19 cellular contexts compared by ENCODE assay signal in genomic region chr12:123910057-123910456, GRCh38.
A peak's percentile ranks its signal among the peaks of the same experiment; 100 is the strongest.
DNase-seq lines count a peak whose midpoint lies in the region; ATAC-seq and TF ChIP-seq lines count a peak whose summit lies in the region.
"Had no signal": no experiment of that assay in that cellular context is flagged by ENCODE, and none has a peak within 500 bp of the region (broad histone marks: within the 10 kb centered on the region; RNA-seq: fewer than 3 reads in every experiment).

No MANE protein-coding gene starts in this region.

- TF ChIP-seq POLR2A in spleen (IDR thresholded peaks at IDR 0.05): no peak

- H3K4me1 ChIP-seq in mesodermal cell (ENCODE audit: control insufficient read depth, insufficient read depth, low read length, poor library complexity, severe bottlenecking): no peaks in the 10 kb centered on the region
- H3K4me1 ChIP-seq in spleen: peaks cover 0 to 7% (median 3%) of the 10 kb centered on the region in 6 donors

- peaks cover 0 to 3% (median 0%) of the 10 kb centered on the region in 7 donors for H3K27me3 ChIP-seq in spleen (replicated peaks in 1 of 7)
- H3K27me3 ChIP-seq: SJSA1 had no signal

- no peak overlapping the region for H3K9ac ChIP-seq in SK-N-MC (ENCODE audit: insufficient read length)

- TF ChIP-seq CTCF in spleen (IDR thresholded peaks at IDR 0.05 in 8 of 11, conservative IDR thresholded peaks at IDR 0.05 in 3 of 11): no peak

- H3K27ac ChIP-seq in SK-N-MC (peak overlapping the region; percentile 60), mesodermal cell (ENCODE audit: low read depth, low read length, severe bottlenecking) (peak overlapping the region; percentile 17), spleen (no peak overlapping the region)
- H3K27ac ChIP-seq: SJSA1 had no signal

- H3K36me3 ChIP-seq in SK-N-MC (ENCODE audit: insufficient read depth, low read length) (no peaks in the 10 kb centered on the region), mesodermal cell (ENCODE audit: control insufficient read depth, insufficient read depth, low read length) (no peaks in the 10 kb centered on the region), spleen (no peaks in the 10 kb centered on the region)
- H3K36me3 ChIP-seq: SJSA1 had no signal

- intact Hi-C loops in spleen (cut with DNase I; ENCODE audit: low total_unique reads) (no loop called here), left colon (cut with DNase I, micrococcal nuclease) (no loop called here)

- ATAC-seq in left colon: no peak
- ATAC-seq in HG02884 (IDR thresholded peaks at IDR 0.05; ENCODE audit: unreplicated experiment): no peak
- ATAC-seq: HCT116, Right ventricle myocardium inferior had no signal

- DNase-seq in NCI-H146 (lab: John Stamatoyannopoulos, UW) (peak; percentile 8), NCI-H146 treated with DMSO at 0.1 percent for 48 hours (lab: John Stamatoyannopoulos, UW; ENCODE audit: unreplicated experiment) (no peak), SK-N-MC (ENCODE audit: low read depth, low spot score) (no peak), spleen (peak; percentile 50), left colon (no peak)
- DNase-seq in effector CD8-positive, alpha-beta T cell (lab: John Stamatoyannopoulos, UW): no peak
- DNase-seq: 8988T, GF-D8, GOT3, NCI-H1436, NCI-H2081, NCI-H2171 treated with DMSO at 0.1 percent for 48 hours, NCI-H524 treated with DMSO at 0.1 percent for 48 hours, NCI-H82 had no signal

- H3K4me3 ChIP-seq in SK-N-MC (no peak overlapping the region), mesodermal cell (ENCODE audit: extremely low read depth, insufficient read depth, low read length, poor library complexity, severe bottlenecking) (no peak overlapping the region), spleen (no peak overlapping the region)
- H3K4me3 ChIP-seq: SJSA1 had no signal

- WGBS in mesodermal cell (ENCODE audit: insufficient coverage in 2 of 2), 2 experiments: 88 to 89% methylated on average over 3 to 7 of the region's 8 CpGs
- 79 to 88% (median 87%) methylated on average over 8 of the region's 8 CpGs for WGBS in spleen, 5 donors

- no peaks in the 10 kb centered on the region for H3K9me3 ChIP-seq in SK-N-MC (ENCODE audit: low read depth, low read length)
- no peaks in the 10 kb centered on the region for H3K9me3 ChIP-seq in mesodermal cell (ENCODE audit: control insufficient read depth, low read length)
- no peaks in the 10 kb centered on the region for H3K9me3 ChIP-seq in spleen
- H3K9me3 ChIP-seq: SJSA1 had no signal

Comparison
In these comparisons a context has a peak if more than half of its experiments do, and no peak if none do; other contexts are left out.
1. DNase-seq: peak in NCI-H146 (single experiment) and spleen (single experiment); none in NCI-H146 treated with DMSO at 0.1 percent for 48 hours (single experiment), SK-N-MC (single experiment), left colon (0 of 2) and effector CD8-positive, alpha-beta T cell (single experiment).
2. H3K27ac ChIP-seq: peak in SK-N-MC (single experiment) and mesodermal cell (single experiment); none in spleen (0 of 8).